Comparison of ENCODE assay signal across 17 cellular contexts in genomic region chr10:62540389-62540788, GRCh38.
DNase-seq lines count a peak whose midpoint lies in the region; ATAC-seq and FAIRE-seq lines count a peak whose summit lies in the region.
"Had no signal": no experiment of that assay in that cellular context is flagged by ENCODE, and none has a peak within 500 bp of the region (broad histone marks: within the 10 kb centered on the region; RNA-seq: fewer than 3 reads in every experiment).

No MANE protein-coding gene starts in this region.

- DNase-seq in GM18507 (ENCODE audit: extremely low spot score, insufficient read length, low read depth) (no peak), MV-4-11 (lab: John Stamatoyannopoulos, UW) (peak; percentile 85), medulla oblongata (ENCODE audit: extremely low spot score) (peak; percentile 38), NCI-H82 (lab: John Stamatoyannopoulos, UW) (no peak)
- DNase-seq in activated CD4-positive, alpha-beta T cell treated with anti-CD3 and anti-CD28 coated beads, Interleukin-2, amount 10 ng/mL, durations not matched to agents 24 days and 14 days, result no peak
- DNase-seq: activated CD8-positive, alpha-beta T cell treated with anti-CD3 and anti-CD28 coated beads, Interleukin-2, amount 10 ng/mL, durations not matched to agents 7 days and 5 days; amniotic stem cell; NCI-H1417; stimulated activated naive CD8-positive, alpha-beta T cell treated with anti-CD3 and anti-CD28 coated beads, Interleukin-15, amount 100 ng/mL, for 72 hours; uterus had no signal

- peak; percentile 33 for FAIRE-seq in GM18507 (lab: Jason Lieb, UNC)
- FAIRE-seq: endothelial cell of umbilical vein had no signal

- H3K4me3 Mint-ChIP-seq in activated CD4-positive, alpha-beta T cell treated with anti-CD3 and anti-CD28 coated beads, Interleukin-2, amount 10 ng/mL, durations not matched to agents 24 days and 14 days, result no peak overlapping the region
- H3K4me3 Mint-ChIP-seq: activated CD8-positive, alpha-beta T cell treated with anti-CD3 and anti-CD28 coated beads, Interleukin-2, amount 10 ng/mL, durations not matched to agents 7 days and 5 days; activated T-helper 17 cell treated with anti-CD3 and anti-CD28 coated beads, Interleukin-2, amount 50 U/mL, for 72 hours; mesothelial cell of epicardium; stimulated activated naive CD8-positive, alpha-beta T cell treated with anti-CD3 and anti-CD28 coated beads, Interleukin-15, amount 100 ng/mL, for 72 hours had no signal

- H3K36me3 Mint-ChIP-seq in activated CD4-positive, alpha-beta T cell treated with anti-CD3 and anti-CD28 coated beads, Interleukin-2, amount 10 ng/mL, durations not matched to agents 24 days and 14 days (ENCODE audit: low read depth), result no peaks in the 10 kb centered on the region
- H3K36me3 Mint-ChIP-seq: mesothelial cell of epicardium had no signal

- H3K27ac Mint-ChIP-seq in activated CD4-positive, alpha-beta T cell treated with anti-CD3 and anti-CD28 coated beads, Interleukin-2, amount 10 ng/mL, durations not matched to agents 24 days and 14 days, result no peak overlapping the region
- H3K27ac Mint-ChIP-seq: activated CD8-positive, alpha-beta T cell treated with anti-CD3 and anti-CD28 coated beads, Interleukin-2, amount 10 ng/mL, durations not matched to agents 7 days and 5 days; activated T-helper 17 cell treated with anti-CD3 and anti-CD28 coated beads, Interleukin-2, amount 50 U/mL, for 72 hours; mesothelial cell of epicardium; stimulated activated naive CD8-positive, alpha-beta T cell treated with anti-CD3 and anti-CD28 coated beads, Interleukin-15, amount 100 ng/mL, for 72 hours had no signal

- ATAC-seq in GM21786 (IDR thresholded peaks at IDR 0.05; ENCODE audit: unreplicated experiment) (peak; percentile 82), GM19455 (IDR thresholded peaks at IDR 0.05; ENCODE audit: unreplicated experiment) (no peak), HG03095 (IDR thresholded peaks at IDR 0.05; ENCODE audit: unreplicated experiment) (no peak)
- ATAC-seq: activated CD8-positive, alpha-beta T cell treated with anti-CD3 and anti-CD28 coated beads, Interleukin-2, amount 10 ng/mL, durations not matched to agents 7 days and 5 days; activated T-helper 17 cell treated with anti-CD3 and anti-CD28 coated beads, Interleukin-2, amount 50 U/mL, for 72 hours; SK-N-SH treated with all-trans-retinoic acid at 6 μM for 48 hours; stimulated activated naive CD8-positive, alpha-beta T cell treated with anti-CD3 and anti-CD28 coated beads, Interleukin-15, amount 100 ng/mL, for 72 hours had no signal

- H3K4me1 Mint-ChIP-seq in activated CD4-positive, alpha-beta T cell treated with anti-CD3 and anti-CD28 coated beads, Interleukin-2, amount 10 ng/mL, durations not matched to agents 24 days and 14 days, result no peaks in the 10 kb centered on the region
- H3K4me1 Mint-ChIP-seq: activated T-helper 17 cell treated with anti-CD3 and anti-CD28 coated beads, Interleukin-2, amount 50 U/mL, for 72 hours; mesothelial cell of epicardium; stimulated activated naive CD8-positive, alpha-beta T cell treated with anti-CD3 and anti-CD28 coated beads, Interleukin-15, amount 100 ng/mL, for 72 hours had no signal

- H3K9me3 Mint-ChIP-seq in activated CD4-positive, alpha-beta T cell treated with anti-CD3 and anti-CD28 coated beads, Interleukin-2, amount 10 ng/mL, durations not matched to agents 24 days and 14 days, result peaks cover under 1% of the 10 kb centered on the region
- H3K9me3 Mint-ChIP-seq: activated T-helper 17 cell treated with anti-CD3 and anti-CD28 coated beads, Interleukin-2, amount 50 U/mL, for 72 hours had no signal

- H3K27me3 Mint-ChIP-seq in activated CD4-positive, alpha-beta T cell treated with anti-CD3 and anti-CD28 coated beads, Interleukin-2, amount 10 ng/mL, durations not matched to agents 24 days and 14 days, result peaks cover 16% of the 10 kb centered on the region
- H3K27me3 Mint-ChIP-seq: activated T-helper 17 cell treated with anti-CD3 and anti-CD28 coated beads, Interleukin-2, amount 50 U/mL, for 72 hours; stimulated activated naive CD8-positive, alpha-beta T cell treated with anti-CD3 and anti-CD28 coated beads, Interleukin-15, amount 100 ng/mL, for 72 hours had no signal

- intact Hi-C loops in activated CD4-positive, alpha-beta T cell treated with anti-CD3 and anti-CD28 coated beads, Interleukin-2, amount 10 ng/mL, durations not matched to agents 24 days and 14 days (cut with micrococcal nuclease), result no loop called here

Comparison
In these comparisons a context has a peak if more than half of its experiments do, and no peak if none do; other contexts are left out.
1. DNase-seq: peak in MV-4-11 (single experiment) and medulla oblongata (single experiment); none in GM18507 (single experiment), NCI-H82 (single experiment) and activated CD4-positive, alpha-beta T cell treated with anti-CD3 and anti-CD28 coated beads, Interleukin-2, amount 10 ng/mL, durations not matched to agents 24 days and 14 days (single experiment).